ENCODE assay signal across 8 cellular contexts in the genomic region with DNA sequence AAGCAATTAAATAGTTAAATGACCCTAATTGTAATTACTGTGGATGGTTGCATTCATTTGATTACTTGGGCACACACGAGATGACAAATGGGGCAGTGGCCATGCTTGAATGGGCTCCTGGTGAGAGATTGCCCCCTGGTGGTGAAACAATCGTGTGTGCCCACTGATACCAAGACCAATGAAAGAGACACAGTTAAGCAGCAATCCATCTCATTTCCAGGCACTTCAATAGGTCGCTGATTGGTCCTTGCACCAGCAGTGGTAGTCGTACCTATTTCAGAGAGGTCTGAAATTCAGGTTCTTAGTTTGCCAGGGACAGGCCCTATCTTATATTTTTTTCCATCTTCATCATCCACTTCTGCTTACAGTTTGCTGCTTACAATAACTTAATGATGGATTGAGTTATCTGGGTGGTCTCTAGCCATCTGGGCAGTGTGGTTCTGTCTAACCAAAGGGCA. TPM values are rescaled to one million over a fixed set of nuclear protein-coding genes. Genes with fewer than 3 reads are reported as not detected.
DNase-seq lines count a peak whose midpoint lies in the region; ATAC-seq and TF ChIP-seq lines count a peak whose summit lies in the region.

No MANE protein-coding gene starts in this region.

- peaks cover 8% of the 10 kb centered on the region for H3K4me1 Mint-ChIP-seq in memory B cell

- intact Hi-C loops in dorsolateral prefrontal cortex (cut with DNase I), result loop anchor here (2.0 to 10.0 kb wide), 8 partner anchors 65 to 475 kb away; a partner anchor contains a TSS

- TF ChIP-seq CTCF in dorsolateral prefrontal cortex (IDR thresholded peaks at IDR 0.05 in 54 of 56, conservative IDR thresholded peaks at IDR 0.05 in 2 of 56; ENCODE audit: low read depth in 1 of 56, partially characterized antibody in 56 of 56), result peak; percentile 89 to 99 (median 96)

- DNase-seq in GM04504 (ENCODE audit: low read depth), result peak; percentile 52
- DNase-seq in NCI-H748 (lab: John Stamatoyannopoulos, UW; ENCODE audit: unreplicated experiment), result peak; percentile 63
- DNase-seq in activated CD4-positive, alpha-beta T cell treated with anti-CD3 and anti-CD28 coated beads, Interleukin-2, amount 50 U/mL, for 48 hours, result peak; percentile 76 to 82
- peak; percentile 68 to 91 (median 81) for DNase-seq in dorsolateral prefrontal cortex
- DNase-seq in memory B cell (ENCODE audit: low spot score in 2 of 2), result peak; percentile 65 to 74
- DNase-seq in stimulated activated CD8-positive, alpha-beta memory T cell treated with anti-CD3 and anti-CD28 coated beads, Interleukin-15, amount 100 ng/mL, for 4 hours (ENCODE audit: low read depth in 2 of 2), result peak; percentile 39 to 54

- H3K27ac Mint-ChIP-seq in memory B cell, result no peak overlapping the region

- ATAC-seq in HG03354 (IDR thresholded peaks at IDR 0.05; ENCODE audit: poor library complexity, severe bottlenecking, unreplicated experiment) (peak; percentile 49), memory B cell (ENCODE audit: low read depth) (peak; percentile 99), GM18505 (IDR thresholded peaks at IDR 0.05; ENCODE audit: unreplicated experiment) (no peak)

- no peak for TF ChIP-seq POLR2A in GM18505 (IDR thresholded peaks at IDR 0.05; ENCODE audit: borderline replicate concordance, extremely low read depth, insufficient read depth, insufficient read length)

- H3K27ac ChIP-seq in dorsolateral prefrontal cortex, result peak overlapping the region in 1 of 59 donors; percentile 28

- no peaks in the 10 kb centered on the region for H3K27me3 ChIP-seq in dorsolateral prefrontal cortex

- no peak overlapping the region for H3K4me3 Mint-ChIP-seq in memory B cell

- peaks cover 22% of the 10 kb centered on the region for H3K36me3 Mint-ChIP-seq in memory B cell

- H3K4me3 ChIP-seq in dorsolateral prefrontal cortex, result peak overlapping the region in 1 of 59 donors; percentile 20

- no peaks in the 10 kb centered on the region for H3K9me3 Mint-ChIP-seq in memory B cell

- no peaks in the 10 kb centered on the region for H3K27me3 Mint-ChIP-seq in memory B cell

RNA-seq across cellular contexts. Expression of a gene that starts 8.3 kb away (rescaled TPM):
- total RNA-seq in dorsolateral prefrontal cortex, result 100 to 1,000 TPM in 2 of 120 experiments, 10 to 100 TPM in 118; 24.9 to 108 (median 47.5) TPM
